7 cellular contexts compared by ENCODE assay signal in genomic region chr20:41171736-41172295, GRCh38. TPM values are rescaled to one million over a fixed set of nuclear protein-coding genes. Genes with fewer than 3 reads are reported as not detected.
A peak's percentile ranks its signal among the peaks of the same experiment; 100 is the strongest.
DNase-seq lines count a peak whose midpoint lies in the region; ATAC-seq and TF ChIP-seq lines count a peak whose summit lies in the region.

No MANE protein-coding gene starts in this region.

- peak overlapping the region; percentile 76 for H3K27ac ChIP-seq in RWPE1
- H3K27ac ChIP-seq in right atrium auricular region: peak overlapping the region; percentile 77 to 83

- H3K36me3 ChIP-seq in right atrium auricular region: peaks cover 65% of the 10 kb centered on the region

- POLR2A ChIA-PET in RWPE1 (lab: Yijun Ruan, JAX; ENCODE audit: low non-redundant PET): interaction anchor here (0.6 kb wide), 1 partner anchor 168 kb away, joined by 3 read pairs; no protein-coding TSS in a partner anchor

- no peaks in the 10 kb centered on the region for H3K9me3 ChIP-seq in right atrium auricular region

- H3K4me3 Mint-ChIP-seq in activated naive CD4-positive, alpha-beta T cell treated with anti-CD3 and anti-CD28 coated beads, Interleukin-2, amount 50 U/mL, for 24 hours: no peak overlapping the region
- no peak overlapping the region for H3K4me3 Mint-ChIP-seq in stimulated activated naive CD8-positive, alpha-beta T cell treated with anti-CD3 and anti-CD28 coated beads, Interleukin-15, Interleukin-2, amounts not matched to agents 100 ng/mL and 50 ng/mL, for 24 hours

- no peak overlapping the region for H3K4me3 ChIP-seq in right atrium auricular region

- H3K27ac Mint-ChIP-seq in activated naive CD4-positive, alpha-beta T cell treated with anti-CD3 and anti-CD28 coated beads, Interleukin-2, amount 50 U/mL, for 24 hours: peak overlapping the region; percentile 80
- H3K27ac Mint-ChIP-seq in stimulated activated naive CD8-positive, alpha-beta T cell treated with anti-CD3 and anti-CD28 coated beads, Interleukin-15, Interleukin-2, amounts not matched to agents 100 ng/mL and 50 ng/mL, for 24 hours: peak overlapping the region; percentile 69

- no peaks in the 10 kb centered on the region for H3K27me3 ChIP-seq in right atrium auricular region

- DNase-seq in RWPE1 (ENCODE audit: low spot score): no peak
- no peak for DNase-seq in right atrium auricular region (ENCODE audit: low spot score)
- DNase-seq in NCI-H1092 (lab: John Stamatoyannopoulos, UW): no peak
- no peak for DNase-seq in cerebellum (ENCODE audit: low spot score)

- no peak for ATAC-seq in GM21619 (IDR thresholded peaks at IDR 0.05; ENCODE audit: unreplicated experiment)

- no peaks in the 10 kb centered on the region for H3K27me3 Mint-ChIP-seq in activated naive CD4-positive, alpha-beta T cell treated with anti-CD3 and anti-CD28 coated beads, Interleukin-2, amount 50 U/mL, for 24 hours
- H3K27me3 Mint-ChIP-seq in stimulated activated naive CD8-positive, alpha-beta T cell treated with anti-CD3 and anti-CD28 coated beads, Interleukin-15, Interleukin-2, amounts not matched to agents 100 ng/mL and 50 ng/mL, for 24 hours: no peaks in the 10 kb centered on the region

- CTCF ChIA-PET in RWPE1 (lab: Yijun Ruan, JAX): interaction anchor here (0.6 to 3.1 kb wide), 12 partner anchors 13 to 972 kb away, joined by 3 to 96 read pairs (median 4); partner anchors contain the start of genes LPIN3 and ZHX3

- TF ChIP-seq CTCF in RWPE1 (conservative IDR thresholded peaks at IDR 0.05; ENCODE audit: low read depth) (no peak), right atrium auricular region (IDR thresholded peaks at IDR 0.05) (no peak)

- H3K4me1 Mint-ChIP-seq in activated naive CD4-positive, alpha-beta T cell treated with anti-CD3 and anti-CD28 coated beads, Interleukin-2, amount 50 U/mL, for 24 hours: peaks cover 24% of the 10 kb centered on the region
- peaks cover 19% of the 10 kb centered on the region for H3K4me1 Mint-ChIP-seq in stimulated activated naive CD8-positive, alpha-beta T cell treated with anti-CD3 and anti-CD28 coated beads, Interleukin-15, Interleukin-2, amounts not matched to agents 100 ng/mL and 50 ng/mL, for 24 hours (ENCODE audit: low read depth)

- H3K9me3 Mint-ChIP-seq in activated naive CD4-positive, alpha-beta T cell treated with anti-CD3 and anti-CD28 coated beads, Interleukin-2, amount 50 U/mL, for 24 hours: no peaks in the 10 kb centered on the region
- H3K9me3 Mint-ChIP-seq in stimulated activated naive CD8-positive, alpha-beta T cell treated with anti-CD3 and anti-CD28 coated beads, Interleukin-15, Interleukin-2, amounts not matched to agents 100 ng/mL and 50 ng/mL, for 24 hours: no peaks in the 10 kb centered on the region

- H3K36me3 Mint-ChIP-seq in activated naive CD4-positive, alpha-beta T cell treated with anti-CD3 and anti-CD28 coated beads, Interleukin-2, amount 50 U/mL, for 24 hours: peaks cover 21% of the 10 kb centered on the region
- peaks cover 78% of the 10 kb centered on the region for H3K36me3 Mint-ChIP-seq in stimulated activated naive CD8-positive, alpha-beta T cell treated with anti-CD3 and anti-CD28 coated beads, Interleukin-15, Interleukin-2, amounts not matched to agents 100 ng/mL and 50 ng/mL, for 24 hours (ENCODE audit: low read depth)

- peaks cover 0 to 49% of the 10 kb centered on the region in 2 donors for H3K4me1 ChIP-seq in right atrium auricular region

RNA-seq across cellular contexts. Expression of gene PLCG1, which starts 34.5 kb away (rescaled TPM):
- total RNA-seq in right atrium auricular region: 10 to 100 TPM; 24.1 to 59.5 TPM
- total RNA-seq in cerebellum: 131 TPM
